10 cellular contexts compared by ENCODE assay signal in the genomic region with DNA sequence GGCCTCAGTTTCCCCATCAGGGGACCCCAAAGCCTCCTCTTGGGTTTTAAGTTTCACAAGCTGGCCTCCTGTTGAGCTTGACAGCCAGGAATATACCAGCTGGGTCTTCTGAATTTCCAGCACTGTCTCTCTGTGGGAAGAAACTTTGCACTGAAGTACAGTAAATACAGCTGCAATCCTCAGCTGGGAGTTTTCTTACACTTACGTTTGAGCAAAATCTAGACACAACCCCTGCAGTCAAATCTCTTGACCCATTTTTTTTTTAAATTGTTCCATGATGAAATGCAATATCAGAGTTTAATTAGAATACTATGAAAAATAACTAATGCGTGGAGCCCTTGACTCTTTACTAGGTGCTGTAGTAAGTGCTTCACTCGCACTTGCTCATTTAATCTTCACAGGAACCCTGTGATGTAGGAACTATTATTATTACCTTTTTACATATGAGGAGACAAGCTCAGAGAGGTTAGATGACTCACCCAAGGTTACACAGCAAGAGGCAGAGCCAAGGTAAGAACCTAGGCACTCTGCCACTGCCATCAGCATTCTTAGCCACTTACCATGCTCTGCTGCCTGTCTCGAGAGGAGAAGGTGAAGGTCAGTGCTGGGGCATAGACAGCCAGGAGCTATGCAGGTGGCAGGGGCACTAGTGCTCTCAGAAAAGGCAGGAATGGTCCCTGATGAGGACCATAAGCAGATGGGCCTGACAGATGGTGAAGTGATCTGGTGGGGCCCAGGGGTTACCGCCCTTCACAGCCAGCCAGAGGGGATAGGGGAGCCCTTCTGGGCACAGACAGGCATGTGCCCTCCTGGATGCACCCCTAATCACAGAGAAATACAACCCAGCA. TPM values are rescaled to one million over a fixed set of nuclear protein-coding genes. Genes with fewer than 3 reads are reported as not detected.
DNase-seq lines count a peak whose midpoint lies in the region; ATAC-seq and TF ChIP-seq lines count a peak whose summit lies in the region.
"Had no signal": no experiment of that assay in that cellular context is flagged by ENCODE, and none has a peak within 500 bp of the region (broad histone marks: within the 10 kb centered on the region; RNA-seq: fewer than 3 reads in every experiment).

No MANE protein-coding gene starts in this region.

- H3K4me3 ChIP-seq in BLaER1 (no peak overlapping the region), fibroblast of lung (replicated peaks in 1 of 4; ENCODE audit: control extremely low read depth in 1 of 4, insufficient read depth in 1 of 4, low read depth in 3 of 4, low read length in 4 of 4) (no peak overlapping the region), parathyroid adenoma (ENCODE audit: low read depth, low read length) (no peak overlapping the region)

- H3K36me3 ChIP-seq in BLaER1 = no peaks in the 10 kb centered on the region
- H3K36me3 ChIP-seq in fibroblast of lung (ENCODE audit: control insufficient read depth, insufficient read depth, low read length) = peaks cover 9% of the 10 kb centered on the region
- H3K36me3 ChIP-seq in parathyroid adenoma (ENCODE audit: control insufficient read depth, insufficient read depth, low read length) = no peaks in the 10 kb centered on the region
- H3K36me3 ChIP-seq: BE2C had no signal

- H2AFZ ChIP-seq in fibroblast of lung (ENCODE audit: low read length) (no peak overlapping the region), parathyroid adenoma (no peak overlapping the region)

- TF ChIP-seq CTCF in fibroblast of lung (conservative IDR thresholded peaks at IDR 0.05 in 1 of 2, IDR thresholded peaks at IDR 0.05 in 1 of 2; ENCODE audit: low read depth in 1 of 2, low read length in 2 of 2) (no peak), parathyroid adenoma (IDR thresholded peaks at IDR 0.05) (no peak)

- no peaks in the 10 kb centered on the region for H3K27me3 ChIP-seq in BLaER1
- H3K27me3 ChIP-seq in fibroblast of lung (ENCODE audit: control insufficient read depth, insufficient read depth, low read length) = no peaks in the 10 kb centered on the region
- no peaks in the 10 kb centered on the region for H3K27me3 ChIP-seq in parathyroid adenoma (ENCODE audit: control insufficient read depth, insufficient read depth, low read length)
- H3K27me3 ChIP-seq: BE2C had no signal

- H3K9me3 Mint-ChIP-seq in activated CD4-positive, alpha-beta T cell treated with anti-CD3 and anti-CD28 coated beads, Interleukin-2, amount 10 ng/mL, durations not matched to agents 7 days and 5 days = peaks cover 2% of the 10 kb centered on the region
- H3K9me3 Mint-ChIP-seq: activated naive CD8-positive, alpha-beta T cell treated with anti-CD3 and anti-CD28 coated beads, Interleukin-2, amount 10 ng/mL, durations not matched to agents 7 days and 5 days had no signal

- H3K9ac ChIP-seq in BLaER1 (no peak overlapping the region), fibroblast of lung (ENCODE audit: insufficient read depth, low read length) (no peak overlapping the region), parathyroid adenoma (no peak overlapping the region)

- H3K4me1 ChIP-seq in BLaER1 = peaks cover 54% of the 10 kb centered on the region
- peaks cover 33% of the 10 kb centered on the region for H3K4me1 ChIP-seq in fibroblast of lung (ENCODE audit: control insufficient read depth, extremely low read depth, insufficient read depth, low read length)
- no peaks in the 10 kb centered on the region for H3K4me1 ChIP-seq in parathyroid adenoma

- H3K79me2 ChIP-seq in fibroblast of lung (ENCODE audit: control insufficient read depth, insufficient read depth, low read length) = no peaks in the 10 kb centered on the region
- no peaks in the 10 kb centered on the region for H3K79me2 ChIP-seq in parathyroid adenoma

- no peak for ATAC-seq in HG03432 (IDR thresholded peaks at IDR 0.05; ENCODE audit: unreplicated experiment)
- ATAC-seq in stimulated activated naive CD8-positive, alpha-beta T cell treated with anti-CD3 and anti-CD28 coated beads, Interleukin-15, Interleukin-2, amounts not matched to agents 100 U/mL and 50 U/mL, for 24 hours = no peak

- no peak overlapping the region for H3K27ac Mint-ChIP-seq in activated CD4-positive, alpha-beta T cell treated with anti-CD3 and anti-CD28 coated beads, Interleukin-2, amount 10 ng/mL, durations not matched to agents 7 days and 5 days
- H3K27ac Mint-ChIP-seq: activated naive CD8-positive, alpha-beta T cell treated with anti-CD3 and anti-CD28 coated beads, Interleukin-2, amount 10 ng/mL, durations not matched to agents 7 days and 5 days had no signal

- CTCF ChIA-PET in activated CD4-positive, alpha-beta T cell treated with anti-CD3 and anti-CD28 coated beads, Interleukin-2, amount 10 ng/mL, durations not matched to agents 7 days and 5 days (lab: Charles Lee) = interaction anchor here (0.6 to 1.1 kb wide), 2 partner anchors 22 to 416 kb away, joined by 3 read pairs; no protein-coding TSS in a partner anchor

- peaks cover 5% of the 10 kb centered on the region for H3K4me1 Mint-ChIP-seq in activated CD4-positive, alpha-beta T cell treated with anti-CD3 and anti-CD28 coated beads, Interleukin-2, amount 10 ng/mL, durations not matched to agents 7 days and 5 days
- H3K4me1 Mint-ChIP-seq: activated naive CD8-positive, alpha-beta T cell treated with anti-CD3 and anti-CD28 coated beads, Interleukin-2, amount 10 ng/mL, durations not matched to agents 7 days and 5 days had no signal

- peak overlapping the region; percentile 89 for H3K4me2 ChIP-seq in BLaER1
- no peak overlapping the region for H3K4me2 ChIP-seq in fibroblast of lung (ENCODE audit: extremely low read depth, insufficient read depth, low read length)
- no peak overlapping the region for H3K4me2 ChIP-seq in parathyroid adenoma (ENCODE audit: low read length)

- H3K27ac ChIP-seq in BLaER1 = no peak overlapping the region
- peak overlapping the region; percentile 80 for H3K27ac ChIP-seq in fibroblast of lung (ENCODE audit: insufficient read depth, low read length)
- H3K27ac ChIP-seq in parathyroid adenoma = peak overlapping the region; percentile 73

- H3K9me3 ChIP-seq in BLaER1 (peaks cover 8% of the 10 kb centered on the region), fibroblast of lung (ENCODE audit: control insufficient read depth, insufficient read depth, low read depth, low read length) (no peaks in the 10 kb centered on the region), parathyroid adenoma (ENCODE audit: control insufficient read depth, low read length) (no peaks in the 10 kb centered on the region)
- H3K9me3 ChIP-seq: BE2C had no signal

- POLR2A ChIA-PET in activated CD4-positive, alpha-beta T cell treated with anti-CD3 and anti-CD28 coated beads, Interleukin-2, amount 10 ng/mL, durations not matched to agents 7 days and 5 days (lab: Charles Lee) = no interaction called here

- no peak overlapping the region for H3K4me3 Mint-ChIP-seq in activated CD4-positive, alpha-beta T cell treated with anti-CD3 and anti-CD28 coated beads, Interleukin-2, amount 10 ng/mL, durations not matched to agents 7 days and 5 days
- H3K4me3 Mint-ChIP-seq: activated naive CD8-positive, alpha-beta T cell treated with anti-CD3 and anti-CD28 coated beads, Interleukin-2, amount 10 ng/mL, durations not matched to agents 7 days and 5 days had no signal

- H4K20me1 ChIP-seq in BLaER1 (no peaks in the 10 kb centered on the region), fibroblast of lung (ENCODE audit: control insufficient read depth, extremely low read depth, insufficient read depth, low read length) (no peaks in the 10 kb centered on the region)

- DNase-seq in NCI-H82 treated with DMSO at 0.1 percent for 48 hours (lab: John Stamatoyannopoulos, UW; ENCODE audit: unreplicated experiment) = peak; percentile 76
- DNase-seq in fibroblast of lung (ENCODE audit: low read depth in 2 of 2) = peak; percentile 52 to 79
- DNase-seq in stimulated activated naive CD8-positive, alpha-beta T cell treated with anti-CD3 and anti-CD28 coated beads, Interleukin-15, Interleukin-2, amounts not matched to agents 100 U/mL and 50 U/mL, for 24 hours = no peak
- no peak for DNase-seq in activated CD4-positive, alpha-beta T cell treated with anti-CD3 and anti-CD28 coated beads, Interleukin-2, amount 10 ng/mL, durations not matched to agents 7 days and 5 days
- DNase-seq in NCI-H510A treated with DMSO at 0.1 percent for 48 hours (lab: John Stamatoyannopoulos, UW) = no peak
- DNase-seq: activated naive CD8-positive, alpha-beta T cell treated with anti-CD3 and anti-CD28 coated beads, Interleukin-2, amount 10 ng/mL, durations not matched to agents 7 days and 5 days had no signal

- H3K27me3 Mint-ChIP-seq in activated CD4-positive, alpha-beta T cell treated with anti-CD3 and anti-CD28 coated beads, Interleukin-2, amount 10 ng/mL, durations not matched to agents 7 days and 5 days = peaks cover 4% of the 10 kb centered on the region

- no peaks in the 10 kb centered on the region for H3K36me3 Mint-ChIP-seq in activated CD4-positive, alpha-beta T cell treated with anti-CD3 and anti-CD28 coated beads, Interleukin-2, amount 10 ng/mL, durations not matched to agents 7 days and 5 days (ENCODE audit: low read depth)
- H3K36me3 Mint-ChIP-seq: activated naive CD8-positive, alpha-beta T cell treated with anti-CD3 and anti-CD28 coated beads, Interleukin-2, amount 10 ng/mL, durations not matched to agents 7 days and 5 days had no signal

RNA-seq across cellular contexts. Expression of a gene that starts 26.6 kb away (rescaled TPM):
- total RNA-seq in fibroblast of lung = 8.2 and 15.5 TPM in 2 replicates
- 7.9 and 11.8 TPM in 2 replicates for polyA plus RNA-seq in fibroblast of lung
- polyA plus RNA-seq in fibroblast of lung (2012) = 10.2 and 12.5 TPM in 2 replicates
- 16.0 and 39.9 TPM in 2 replicates for polyA minus RNA-seq in fibroblast of lung (ENCODE audit: low replicate concordance)
- total RNA-seq in activated CD4-positive, alpha-beta T cell treated with anti-CD3 and anti-CD28 coated beads, Interleukin-2, amount 10 ng/mL, durations not matched to agents 7 days and 5 days = 10 to 100 TPM; 24.3 to 29.5 TPM

Comparison
In these comparisons a context has a peak if more than half of its experiments do, and no peak if none do; other contexts are left out.
1. DNase-seq: peak in NCI-H82 treated with DMSO at 0.1 percent for 48 hours (single experiment) and fibroblast of lung (2 of 2); none in stimulated activated naive CD8-positive, alpha-beta T cell treated with anti-CD3 and anti-CD28 coated beads, Interleukin-15, Interleukin-2, amounts not matched to agents 100 U/mL and 50 U/mL, for 24 hours (single experiment), activated CD4-positive, alpha-beta T cell treated with anti-CD3 and anti-CD28 coated beads, Interleukin-2, amount 10 ng/mL, durations not matched to agents 7 days and 5 days (single experiment) and NCI-H510A treated with DMSO at 0.1 percent for 48 hours (single experiment).